Comparison of ENCODE assay signal across 19 cellular contexts in genomic region chr16:1639282-1639681, GRCh38.
"Had no signal": no experiment of that assay in that cellular context is flagged by ENCODE, and none has a peak within 500 bp of the region (broad histone marks: within the 10 kb centered on the region; RNA-seq: fewer than 3 reads in every experiment).

No MANE protein-coding gene starts in this region.

- H3K4me3 Mint-ChIP-seq: activated B cell treated with CpG ODN at 0.5 μM for 24 hours; activated CD8-positive, alpha-beta T cell treated with anti-CD3 and anti-CD28 coated beads for 36 hours; activated T-helper 17 cell treated with anti-CD3 and anti-CD28 coated beads, Interleukin-2, amount 50 U/mL, for 72 hours; brain; stimulated activated naive B cell treated with anti-CD40 and anti-IgM and Interleukin-4, amounts not matched to agents 10 μg/mL and 1 μg/mL and 100 μg/mL, for 72 hours had no signal

- H3K27ac Mint-ChIP-seq: activated B cell treated with CpG ODN at 0.5 μM for 24 hours; activated CD8-positive, alpha-beta T cell treated with anti-CD3 and anti-CD28 coated beads for 36 hours; brain; stimulated activated naive B cell treated with anti-CD40 and anti-IgM and Interleukin-4, amounts not matched to agents 10 μg/mL and 1 μg/mL and 100 μg/mL, for 72 hours had no signal

- H3K27me3 ChIP-seq: neutrophil, sigmoid colon, spleen, thyroid gland had no signal

- H3K9me3 Mint-ChIP-seq: activated B cell treated with CpG ODN at 0.5 μM for 24 hours; activated CD8-positive, alpha-beta T cell treated with anti-CD3 and anti-CD28 coated beads for 36 hours; activated T-helper 17 cell treated with anti-CD3 and anti-CD28 coated beads, Interleukin-2, amount 50 U/mL, for 72 hours; brain; stimulated activated naive B cell treated with anti-CD40 and anti-IgM and Interleukin-4, amounts not matched to agents 10 μg/mL and 1 μg/mL and 100 μg/mL, for 72 hours had no signal

- H3K4me1 Mint-ChIP-seq: brain had no signal

- DNase-seq: activated B cell treated with CpG ODN at 0.5 μM for 24 hours; activated CD4-positive, alpha-beta T cell treated with anti-CD3 and anti-CD28 coated beads for 48 hours; activated CD8-positive, alpha-beta T cell treated with anti-CD3 and anti-CD28 coated beads for 36 hours; activated naive CD4-positive, alpha-beta T cell treated with Interleukin-2 at 50 U/mL for 16 hours; activated T-cell treated with anti-CD3 and anti-CD28 coated beads, Interleukin-2, amount 50 U/mL, for 1 hour; anterior cingulate cortex; caudate nucleus; erythroblast; foreskin melanocyte; left ventricle myocardium superior; sigmoid colon; spleen; stimulated activated CD4-positive, alpha-beta T cell treated with anti-CD3 and anti-CD28 coated beads, Interleukin-4, amount 100 ng/mL, for 4 hours; stimulated activated naive B cell treated with anti-CD40 and anti-IgM and Interleukin-4, amounts not matched to agents 10 μg/mL and 1 μg/mL and 100 μg/mL, for 72 hours; thyroid gland had no signal

- H3K4me1 ChIP-seq: parathyroid adenoma, sigmoid colon, thyroid gland had no signal

- H3K27ac ChIP-seq: neutrophil, parathyroid adenoma, sigmoid colon, thyroid gland had no signal

- ATAC-seq: activated CD8-positive, alpha-beta T cell treated with anti-CD3 and anti-CD28 coated beads for 36 hours; activated T-helper 17 cell treated with anti-CD3 and anti-CD28 coated beads, Interleukin-2, amount 50 U/mL, for 72 hours; left ventricle myocardium superior; stimulated activated naive B cell treated with anti-CD40 and anti-IgM and Interleukin-4, amounts not matched to agents 10 μg/mL and 1 μg/mL and 100 μg/mL, for 72 hours had no signal

- H3K27me3 Mint-ChIP-seq: activated B cell treated with CpG ODN at 0.5 μM for 24 hours; activated CD8-positive, alpha-beta T cell treated with anti-CD3 and anti-CD28 coated beads for 36 hours; activated T-helper 17 cell treated with anti-CD3 and anti-CD28 coated beads, Interleukin-2, amount 50 U/mL, for 72 hours; stimulated activated naive B cell treated with anti-CD40 and anti-IgM and Interleukin-4, amounts not matched to agents 10 μg/mL and 1 μg/mL and 100 μg/mL, for 72 hours had no signal

- H3K4me3 ChIP-seq: sigmoid colon, thyroid gland had no signal

- H3K9ac ChIP-seq: parathyroid adenoma had no signal

- H2AFZ ChIP-seq: parathyroid adenoma had no signal

- H3K9me3 ChIP-seq: neutrophil, sigmoid colon, spleen, thyroid gland had no signal
